ENCODE assay signal across 1 cellular context in the genomic region with DNA sequence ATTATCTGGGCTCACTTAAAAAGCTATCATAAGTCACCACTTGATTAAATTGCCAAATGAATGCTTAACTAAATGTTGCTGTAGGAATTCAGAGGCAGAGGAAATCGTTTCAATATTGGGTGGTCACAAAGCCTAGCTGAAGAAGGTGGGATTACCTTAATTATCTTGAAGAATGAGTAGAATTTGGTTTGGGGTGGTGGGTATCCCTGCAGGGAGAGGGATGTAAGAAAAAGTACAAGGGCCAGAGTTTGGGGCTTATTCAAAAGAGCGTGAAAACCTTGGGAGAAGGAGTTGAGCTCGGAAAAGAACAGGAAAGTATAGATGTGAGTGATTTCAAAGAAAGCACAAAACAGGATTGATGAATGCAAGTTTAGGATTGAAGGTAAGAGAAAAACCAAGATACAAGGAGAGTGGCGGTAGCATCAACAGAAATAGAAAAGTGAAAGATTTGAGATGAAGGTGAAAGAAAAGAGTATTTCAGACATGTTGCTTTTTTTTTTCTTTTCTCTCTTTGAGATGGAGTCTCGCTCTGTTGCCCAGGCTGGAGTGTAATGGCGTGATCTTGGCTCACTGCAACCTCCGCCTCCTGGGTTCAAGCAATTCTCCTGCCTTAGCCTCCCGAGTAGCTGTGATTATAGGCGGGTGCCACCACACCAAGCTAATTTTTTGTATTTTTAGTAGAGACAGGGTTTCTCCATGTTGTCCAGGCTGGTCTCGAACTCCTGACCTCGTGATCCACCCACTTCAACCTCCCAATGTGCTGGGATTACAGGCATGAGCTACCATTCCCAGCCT.
TF ChIP-seq lines count a peak whose summit lies in the region.

No MANE protein-coding gene starts in this region.

TF ChIP-seq in HCT116, 20 proteins besides CTCF, POLR2A, EP300 and RAD21:
- TF ChIP-seq ZBTB33 (IDR thresholded peaks at IDR 0.05; ENCODE audit: extremely low read depth, insufficient replicate concordance, low read length) (no peak), REST (IDR thresholded peaks at IDR 0.05; ENCODE audit: low read depth) (no peak), ZFX (IDR thresholded peaks at IDR 0.05) (no peak), TCF7L2 (IDR thresholded peaks at IDR 0.05; ENCODE audit: borderline replicate concordance, extremely low read depth, insufficient read depth, insufficient read length) (no peak), ATF3 (IDR thresholded peaks at IDR 0.05) (no peak), JUND (IDR thresholded peaks at IDR 0.05) (no peak), SP1 (IDR thresholded peaks at IDR 0.05; ENCODE audit: low read depth) (no peak), SIN3A (IDR thresholded peaks at IDR 0.05; ENCODE audit: low read depth) (no peak), EZH2phosphoT487 (IDR thresholded peaks at IDR 0.05; ENCODE audit: borderline replicate concordance) (no peak), SRF (IDR thresholded peaks at IDR 0.05; ENCODE audit: low read depth) (no peak), EZH2 (IDR thresholded peaks at IDR 0.05) (no peak), POLR2AphosphoS5 (IDR thresholded peaks at IDR 0.05; ENCODE audit: low read depth, low read length) (no peak), YY1 (IDR thresholded peaks at IDR 0.05; ENCODE audit: extremely low read depth, insufficient replicate concordance, low read depth, low read length) (no peak), ZNF274 (IDR thresholded peaks at IDR 0.05; ENCODE audit: low read depth, low read length) (no peak), FOSL1 (IDR thresholded peaks at IDR 0.05; ENCODE audit: low read depth) (no peak), ELF1 (IDR thresholded peaks at IDR 0.05; ENCODE audit: borderline replicate concordance, low read depth) (no peak), CBX3 (IDR thresholded peaks at IDR 0.05; ENCODE audit: low read depth) (no peak), EGR1 (IDR thresholded peaks at IDR 0.05; ENCODE audit: low read depth) (no peak)
- TF ChIP-seq, protein P1, sequence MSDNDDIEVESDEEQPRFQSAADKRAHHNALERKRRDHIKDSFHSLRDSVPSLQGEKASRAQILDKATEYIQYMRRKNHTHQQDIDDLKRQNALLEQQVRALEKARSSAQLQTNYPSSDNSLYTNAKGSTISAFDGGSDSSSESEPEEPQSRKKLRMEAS (IDR thresholded peaks at IDR 0.05): no peak
TF ChIP-seq in HCT116: peak in this region for 0.
